ENCODE assay signal across 10 cellular contexts in genomic region chr14:56199976-56200577, GRCh38.
A peak's percentile ranks its signal among the peaks of the same experiment; 100 is the strongest.
DNase-seq lines count a peak whose midpoint lies in the region; ATAC-seq, FAIRE-seq and TF ChIP-seq lines count a peak whose summit lies in the region.
"Had no signal": no experiment of that assay in that cellular context is flagged by ENCODE, and none has a peak within 500 bp of the region (broad histone marks: within the 10 kb centered on the region; RNA-seq: fewer than 3 reads in every experiment).

No MANE protein-coding gene starts in this region.

- H3K4me1 ChIP-seq in muscle layer of duodenum (ENCODE audit: control insufficient read depth in 1 of 2, insufficient read depth in 2 of 2, low read length in 2 of 2), result peaks cover 3 to 11% of the 10 kb centered on the region in 2 donors

- TF ChIP-seq POLR2A in GM12892 (IDR thresholded peaks at IDR 0.05; ENCODE audit: low read depth, low read length), result no peak

- H3K27me3 Mint-ChIP-seq in natural killer cell treated with Interleukin-12 subunit alpha and Interleukin-12 subunit beta and Interleukin-15 and Interleukin-18, amount 100 ng/mL, for 72 hours, result no peaks in the 10 kb centered on the region
- no peaks in the 10 kb centered on the region for H3K27me3 Mint-ChIP-seq in activated T-cell treated with anti-CD3 and anti-CD28 coated beads, Interleukin-2, amount 50 U/mL, for 4 hours (ENCODE audit: low read depth)

- H3K27me3 ChIP-seq in muscle layer of duodenum (ENCODE audit: low read depth, low read length), result no peaks in the 10 kb centered on the region

- H3K36me3 Mint-ChIP-seq in natural killer cell treated with Interleukin-12 subunit alpha and Interleukin-12 subunit beta and Interleukin-15 and Interleukin-18, amount 100 ng/mL, for 72 hours, result no peaks in the 10 kb centered on the region
- H3K36me3 Mint-ChIP-seq in activated T-cell treated with anti-CD3 and anti-CD28 coated beads, Interleukin-2, amount 50 U/mL, for 4 hours (ENCODE audit: insufficient read depth), result no peaks in the 10 kb centered on the region

- no peak overlapping the region for H3K4me3 Mint-ChIP-seq in natural killer cell treated with Interleukin-12 subunit alpha and Interleukin-12 subunit beta and Interleukin-15 and Interleukin-18, amount 100 ng/mL, for 72 hours
- H3K4me3 Mint-ChIP-seq in activated T-cell treated with anti-CD3 and anti-CD28 coated beads, Interleukin-2, amount 50 U/mL, for 4 hours, result no peak overlapping the region

- FAIRE-seq in GM12892 (lab: Jason Lieb, UNC), result peak; percentile 88

- DNase-seq in GM12892 (ENCODE audit: insufficient read length) (no peak), RKO (ENCODE audit: low spot score) (no peak), hippocampal formation (lab: John Stamatoyannopoulos, UW) (no peak)
- DNase-seq in natural killer cell treated with Interleukin-12 subunit alpha and Interleukin-12 subunit beta and Interleukin-15 and Interleukin-18, amount 100 ng/mL, for 72 hours (ENCODE audit: low spot score), result no peak
- no peak for DNase-seq in activated T-cell treated with anti-CD3 and anti-CD28 coated beads, Interleukin-2, amount 50 U/mL, for 4 hours
- DNase-seq: activated naive CD4-positive, alpha-beta T cell; DMS 273 treated with DMSO at 0.1 percent for 48 hours had no signal

- H3K36me3 ChIP-seq in muscle layer of duodenum (ENCODE audit: control insufficient read depth in 1 of 2, insufficient read depth in 2 of 2, low read length in 2 of 2), result no peaks in the 10 kb centered on the region

- no peak overlapping the region for H3K4me3 ChIP-seq in muscle layer of duodenum (ENCODE audit: low read depth in 1 of 2, low read length in 2 of 2)

- no peaks in the 10 kb centered on the region for H3K9me3 ChIP-seq in muscle layer of duodenum (ENCODE audit: control insufficient read depth in 1 of 2, low read length in 2 of 2)

- peaks cover 8 to 9% of the 10 kb centered on the region in 2 donors for H3K4me1 Mint-ChIP-seq in natural killer cell treated with Interleukin-12 subunit alpha and Interleukin-12 subunit beta and Interleukin-15 and Interleukin-18, amount 100 ng/mL, for 72 hours (ENCODE audit: low read depth in 2 of 2)
- peaks cover 11% of the 10 kb centered on the region for H3K4me1 Mint-ChIP-seq in activated T-cell treated with anti-CD3 and anti-CD28 coated beads, Interleukin-2, amount 50 U/mL, for 4 hours (ENCODE audit: low read depth)

- peak; percentile 42 for ATAC-seq in GM21576 (IDR thresholded peaks at IDR 0.05; ENCODE audit: unreplicated experiment)
- peak; percentile 34 for ATAC-seq in HG03469 (IDR thresholded peaks at IDR 0.05; ENCODE audit: unreplicated experiment)
- ATAC-seq in natural killer cell treated with Interleukin-12 subunit alpha and Interleukin-12 subunit beta and Interleukin-15 and Interleukin-18, amount 100 ng/mL, for 72 hours, result no peak
- no peak for ATAC-seq in activated T-cell treated with anti-CD3 and anti-CD28 coated beads, Interleukin-2, amount 50 U/mL, for 4 hours

- no peak overlapping the region for H3K27ac Mint-ChIP-seq in natural killer cell treated with Interleukin-12 subunit alpha and Interleukin-12 subunit beta and Interleukin-15 and Interleukin-18, amount 100 ng/mL, for 72 hours

- no peaks in the 10 kb centered on the region for H3K9me3 Mint-ChIP-seq in natural killer cell treated with Interleukin-12 subunit alpha and Interleukin-12 subunit beta and Interleukin-15 and Interleukin-18, amount 100 ng/mL, for 72 hours
- no peaks in the 10 kb centered on the region for H3K9me3 Mint-ChIP-seq in activated T-cell treated with anti-CD3 and anti-CD28 coated beads, Interleukin-2, amount 50 U/mL, for 4 hours

- H3K27ac ChIP-seq in muscle layer of duodenum (ENCODE audit: low read length), result peak overlapping the region; percentile 68

Comparison
In these comparisons a context has a peak if more than half of its experiments do, and no peak if none do; other contexts are left out.
1. ATAC-seq: peak in GM21576 (single experiment) and HG03469 (single experiment); none in natural killer cell treated with Interleukin-12 subunit alpha and Interleukin-12 subunit beta and Interleukin-15 and Interleukin-18, amount 100 ng/mL, for 72 hours (0 of 2) and activated T-cell treated with anti-CD3 and anti-CD28 coated beads, Interleukin-2, amount 50 U/mL, for 4 hours (0 of 2).